9 cellular contexts compared by ENCODE assay signal in genomic region chr5:142800776-142801494, GRCh38. TPM values are rescaled to one million over a fixed set of nuclear protein-coding genes. Genes with fewer than 3 reads are reported as not detected.
A peak's percentile ranks its signal among the peaks of the same experiment; 100 is the strongest.
DNase-seq lines count a peak whose midpoint lies in the region; ATAC-seq and TF ChIP-seq lines count a peak whose summit lies in the region.
"Had no signal": no experiment of that assay in that cellular context is flagged by ENCODE, and none has a peak within 500 bp of the region (broad histone marks: within the 10 kb centered on the region; RNA-seq: fewer than 3 reads in every experiment).

No MANE protein-coding gene starts in this region.

- H3K36me3 Mint-ChIP-seq in T-helper 17 cell (ENCODE audit: low read depth) (peaks cover 3% of the 10 kb centered on the region), naive B cell (no peaks in the 10 kb centered on the region)

- TF ChIP-seq CTCF in coronary artery (IDR thresholded peaks at IDR 0.05) = no peak

- H3K4me1 Mint-ChIP-seq in T-helper 17 cell (peaks cover 34% of the 10 kb centered on the region), naive B cell (peaks cover 36 to 57% (median 49%) of the 10 kb centered on the region in 3 donors)

- H3K27me3 Mint-ChIP-seq in T-helper 17 cell (no peaks in the 10 kb centered on the region), naive B cell (no peaks in the 10 kb centered on the region)

- H3K9me3 Mint-ChIP-seq in naive B cell = no peaks in the 10 kb centered on the region

- H3K27ac ChIP-seq in coronary artery = peak overlapping the region in 1 of 2 donors; percentile 23

- H3K4me3 Mint-ChIP-seq in T-helper 17 cell = peak overlapping the region; percentile 84
- H3K4me3 Mint-ChIP-seq in naive B cell = peak overlapping the region; percentile 0 to 71 (median 67)

- H3K4me3 ChIP-seq in coronary artery = no peak overlapping the region

- H3K27ac Mint-ChIP-seq in T-helper 17 cell (peak overlapping the region; percentile 90), naive B cell (peak overlapping the region; percentile 6 to 87 (median 42))

- DNase-seq in T-helper 17 cell (no peak), naive B cell (peak; percentile 69), coronary artery (ENCODE audit: low spot score) (no peak), GDM1 (lab: John Stamatoyannopoulos, UW) (no peak), NCI-H748 treated with DMSO at 0.1 percent for 48 hours (lab: John Stamatoyannopoulos, UW) (no peak), superior temporal gyrus (ENCODE audit: extremely low spot score) (no peak)

- ATAC-seq in GM18873 (IDR thresholded peaks at IDR 0.05; ENCODE audit: low FRiP score, unreplicated experiment) (peak; percentile 93), HG02885 (IDR thresholded peaks at IDR 0.05; ENCODE audit: poor library complexity, unreplicated experiment) (peak; percentile 81), T-helper 17 cell (peak; percentile 85), naive B cell (ENCODE audit: low read depth in 2 of 2) (peak; percentile 95 to 96)
- ATAC-seq: HCT116 had no signal

- H3K9me3 ChIP-seq in T-helper 17 cell (ENCODE audit: control insufficient read depth, low read length, poor library complexity, severe bottlenecking) = no peaks in the 10 kb centered on the region

RNA-seq across cellular contexts. Expression of gene ARHGAP26, which starts 30.8 kb away (rescaled TPM):
- 10 to 100 TPM; 21.3 to 22.7 TPM for total RNA-seq in T-helper 17 cell
- 1 to 10 TPM; 2.4 to 8.7 (median 4.1) TPM for polyA plus RNA-seq in naive B cell (ENCODE audit: low read depth in 6 of 6)
